ENCODE assay signal across 8 cellular contexts in genomic region chr19:21505459-21506393, GRCh38. TPM values are rescaled to one million over a fixed set of nuclear protein-coding genes. Genes with fewer than 3 reads are reported as not detected.
DNase-seq lines count a peak whose midpoint lies in the region; ATAC-seq and TF ChIP-seq lines count a peak whose summit lies in the region.

Gene ZNF429, plus strand, starts transcription at chr19:21505602. Its CDS starts 170 bp downstream, at chr19:21505772.

- no peaks in the 10 kb centered on the region for H3K4me1 ChIP-seq in hepatocyte (ENCODE audit: insufficient read depth)
- peaks cover 4% of the 10 kb centered on the region for H3K4me1 ChIP-seq in rectal smooth muscle tissue (ENCODE audit: control insufficient read depth, insufficient read depth, low read length)
- peaks cover 46% of the 10 kb centered on the region for H3K4me1 ChIP-seq in vagina

- H3K9me2 ChIP-seq in hepatocyte (replicated peaks; ENCODE audit: insufficient read depth), result no peaks in the 10 kb centered on the region

- H3K79me2 ChIP-seq in hepatocyte, result peaks cover 43% of the 10 kb centered on the region

- no peaks in the 10 kb centered on the region for H4K20me1 ChIP-seq in hepatocyte (ENCODE audit: insufficient read depth, poor library complexity, severe bottlenecking)

- in situ Hi-C loops in astrocyte of the cerebellum (cut with HindIII; ENCODE audit: low sequenced_read_pairs), result no loop called here

- H3K4me3 ChIP-seq in astrocyte of the cerebellum (ENCODE audit: low read depth, low read length) (peak within 1 kb of the TSS; percentile 95), hepatocyte (peak within 1 kb of the TSS; percentile 61), rectal smooth muscle tissue (ENCODE audit: low read length) (peak within 1 kb of the TSS; percentile 91), vagina (peak within 1 kb of the TSS; percentile 84 to 88)

- peak; percentile 62 to 77 for DNase-seq in NCI-H187 (lab: John Stamatoyannopoulos, UW)
- DNase-seq in T-helper 22 cell (ENCODE audit: low read depth), result peak; percentile 82
- peak; percentile 87 for DNase-seq in astrocyte of the cerebellum (ENCODE audit: low read depth)
- peak; percentile 97 for DNase-seq in hepatocyte (ENCODE audit: low spot score)
- DNase-seq in vagina (ENCODE audit: extremely low spot score in 2 of 2), result peak in 1 of 2 donors; percentile 93

- H2AFZ ChIP-seq in hepatocyte, result peak within 1 kb of the TSS; percentile 67

- ATAC-seq in GM18498 (IDR thresholded peaks at IDR 0.05; ENCODE audit: unreplicated experiment) (peak; percentile 100), HG02938 (IDR thresholded peaks at IDR 0.05; ENCODE audit: unreplicated experiment) (peak; percentile 99)

- TF ChIP-seq CTCF in astrocyte of the cerebellum (IDR thresholded peaks at IDR 0.05; ENCODE audit: low read depth, low read length, missing control alignments), result no peak
- peak; percentile 10 for TF ChIP-seq CTCF in hepatocyte (IDR thresholded peaks at IDR 0.05; ENCODE audit: poor library complexity)
- TF ChIP-seq CTCF in vagina (IDR thresholded peaks at IDR 0.05), result no peak

- TF ChIP-seq POLR2A in vagina (IDR thresholded peaks at IDR 0.05), result peak in 1 of 2 donors; percentile 76

- peak within 1 kb of the TSS; percentile 85 for H3K9ac ChIP-seq in rectal smooth muscle tissue (ENCODE audit: low read length)

- H3K27ac ChIP-seq in hepatocyte (peak within 1 kb of the TSS; percentile 99), rectal smooth muscle tissue (ENCODE audit: low read depth, low read length) (peak within 1 kb of the TSS; percentile 92), vagina (peak within 1 kb of the TSS; percentile 90)

- H3K9me3 ChIP-seq in hepatocyte (ENCODE audit: low read depth) (no peaks in the 10 kb centered on the region), vagina (no peaks in the 10 kb centered on the region)

- intact Hi-C loops in vagina (cut with DNase I), result no loop called here

- H3K27me3 ChIP-seq in hepatocyte, result no peaks in the 10 kb centered on the region
- no peaks in the 10 kb centered on the region for H3K27me3 ChIP-seq in rectal smooth muscle tissue (ENCODE audit: control insufficient read depth, insufficient read depth, low read length)
- H3K27me3 ChIP-seq in vagina, result no peaks in the 10 kb centered on the region

- H3K4me2 ChIP-seq in hepatocyte, result peak within 1 kb of the TSS; percentile 86

- 2% methylated on average over 43 of the region's 43 CpGs for WGBS in hepatocyte (ENCODE audit: low lambda C conversion rate, missing lambda C conversion rate)

- H3K36me3 ChIP-seq in hepatocyte (replicated peaks; ENCODE audit: insufficient read depth, low read depth), result no peaks in the 10 kb centered on the region
- no peaks in the 10 kb centered on the region for H3K36me3 ChIP-seq in rectal smooth muscle tissue (ENCODE audit: control insufficient read depth, insufficient read depth, low read length)
- H3K36me3 ChIP-seq in vagina, result no peaks in the 10 kb centered on the region

RNA-seq across cellular contexts. Expression of gene ZNF429, which starts in this region (rescaled TPM):
- total RNA-seq in hepatocyte (19.1 and 19.9 TPM in 2 replicates), vagina (7.9 TPM)
- polyA plus RNA-seq in hepatocyte, result 12.8 and 15.5 TPM in 2 replicates
